ENCODE assay signal across 10 cellular contexts in genomic region chr3:169744332-169745054, GRCh38. TPM values are rescaled to one million over a fixed set of nuclear protein-coding genes. Genes with fewer than 3 reads are reported as not detected.
A peak's percentile ranks its signal among the peaks of the same experiment; 100 is the strongest.
DNase-seq lines count a peak whose midpoint lies in the region; ATAC-seq and TF ChIP-seq lines count a peak whose summit lies in the region.
"Had no signal": no experiment of that assay in that cellular context is flagged by ENCODE, and none has a peak within 500 bp of the region (broad histone marks: within the 10 kb centered on the region; RNA-seq: fewer than 3 reads in every experiment).

No MANE protein-coding gene starts in this region.

- no peak overlapping the region for H3K9ac ChIP-seq in endodermal cell (ENCODE audit: extremely low read depth, low read length, poor library complexity, severe bottlenecking)

- H3K4me1 ChIP-seq in endodermal cell (ENCODE audit: control insufficient read depth, insufficient read depth, low read length), result no peaks in the 10 kb centered on the region
- H3K4me1 ChIP-seq in gastrocnemius medialis, result no peaks in the 10 kb centered on the region

- H3K4me3 ChIP-seq in endodermal cell (ENCODE audit: low read length) (no peak overlapping the region), gastrocnemius medialis (no peak overlapping the region)
- H3K4me3 ChIP-seq: SK-N-MC had no signal

- H3K9me3 Mint-ChIP-seq in endodermal cell, result no peaks in the 10 kb centered on the region
- H3K9me3 Mint-ChIP-seq in stimulated activated effector memory CD8-positive, alpha-beta T cell treated with anti-CD3 and anti-CD28 coated beads, Interleukin-12 subunit alpha, Interleukin-12 subunit beta, amount 100 ng/mL, for 72 hours, result no peaks in the 10 kb centered on the region
- H3K9me3 Mint-ChIP-seq: central memory CD8-positive, alpha-beta T cell had no signal

- H3K27me3 Mint-ChIP-seq in endodermal cell (ENCODE audit: insufficient read depth), result peaks cover 4% of the 10 kb centered on the region

- no peak for TF ChIP-seq POLR2A in gastrocnemius medialis (IDR thresholded peaks at IDR 0.05)

- H3K9me3 ChIP-seq in endodermal cell (ENCODE audit: control insufficient read depth, low read length) (no peaks in the 10 kb centered on the region), gastrocnemius medialis (no peaks in the 10 kb centered on the region)

- no peaks in the 10 kb centered on the region for H3K36me3 ChIP-seq in endodermal cell (ENCODE audit: control insufficient read depth, insufficient read depth, low read length)
- no peaks in the 10 kb centered on the region for H3K36me3 ChIP-seq in gastrocnemius medialis

- H3K36me3 Mint-ChIP-seq in endodermal cell (ENCODE audit: low read depth), result no peaks in the 10 kb centered on the region
- no peaks in the 10 kb centered on the region for H3K36me3 Mint-ChIP-seq in stimulated activated effector memory CD8-positive, alpha-beta T cell treated with anti-CD3 and anti-CD28 coated beads, Interleukin-12 subunit alpha, Interleukin-12 subunit beta, amount 100 ng/mL, for 72 hours

- no peak overlapping the region for H3K4me3 Mint-ChIP-seq in endodermal cell
- H3K4me3 Mint-ChIP-seq in stimulated activated effector memory CD8-positive, alpha-beta T cell treated with anti-CD3 and anti-CD28 coated beads, Interleukin-12 subunit alpha, Interleukin-12 subunit beta, amount 100 ng/mL, for 72 hours, result no peak overlapping the region
- H3K4me3 Mint-ChIP-seq: central memory CD8-positive, alpha-beta T cell had no signal

- in situ Hi-C loops in gastrocnemius medialis (cut with MboI; ENCODE audit: low sequenced_read_pairs in 4 of 4), result loop anchor here in 2 of 4 donors (10.0 to 25.0 kb wide), 2 partner anchors 600 to 882 kb away; no protein-coding TSS in a partner anchor

- intact Hi-C loops in gastrocnemius medialis (cut with DNase I; ENCODE audit: low total_unique reads), result loop anchor here (10.0 kb wide), 2 partner anchors 590 to 700 kb away; no protein-coding TSS in a partner anchor

- H3K27ac Mint-ChIP-seq in endodermal cell, result no peak overlapping the region
- no peak overlapping the region for H3K27ac Mint-ChIP-seq in stimulated activated effector memory CD8-positive, alpha-beta T cell treated with anti-CD3 and anti-CD28 coated beads, Interleukin-12 subunit alpha, Interleukin-12 subunit beta, amount 100 ng/mL, for 72 hours

- no peaks in the 10 kb centered on the region for H3K27me3 ChIP-seq in endodermal cell (ENCODE audit: control insufficient read depth, insufficient read depth, low read length, poor library complexity, severe bottlenecking)
- peaks cover 0 to 6% (median 0%) of the 10 kb centered on the region in 3 donors for H3K27me3 ChIP-seq in gastrocnemius medialis

- no CpG with 5 or more reads among the region's 1 CpG for WGBS in endodermal cell (ENCODE audit: insufficient coverage in 1 of 2, insufficient read length in 1 of 2), 2 experiments

- ATAC-seq in gastrocnemius medialis (peak in 1 of 2 donors; percentile 56), GM21367 (IDR thresholded peaks at IDR 0.05; ENCODE audit: unreplicated experiment) (no peak)
- ATAC-seq in stimulated activated effector memory CD8-positive, alpha-beta T cell treated with anti-CD3 and anti-CD28 coated beads, Interleukin-12 subunit alpha, Interleukin-12 subunit beta, amount 100 ng/mL, for 72 hours, result no peak

- H3K27ac ChIP-seq in endodermal cell (ENCODE audit: low read depth, low read length) (no peak overlapping the region), gastrocnemius medialis (no peak overlapping the region)
- H3K27ac ChIP-seq: SK-N-MC had no signal

- H3K4me1 Mint-ChIP-seq in endodermal cell, result no peaks in the 10 kb centered on the region
- peaks cover 7% of the 10 kb centered on the region for H3K4me1 Mint-ChIP-seq in stimulated activated effector memory CD8-positive, alpha-beta T cell treated with anti-CD3 and anti-CD28 coated beads, Interleukin-12 subunit alpha, Interleukin-12 subunit beta, amount 100 ng/mL, for 72 hours
- H3K4me1 Mint-ChIP-seq: central memory CD8-positive, alpha-beta T cell had no signal

- peak; percentile 70 for TF ChIP-seq CTCF in endodermal cell (conservative IDR thresholded peaks at IDR 0.05)
- TF ChIP-seq CTCF in gastrocnemius medialis (IDR thresholded peaks at IDR 0.05 in 4 of 5, conservative IDR thresholded peaks at IDR 0.05 in 1 of 5), result peak in 3 of 5 experiments; percentile 26 to 64 (median 50)

- DNase-seq in NCI-H1436 (lab: John Stamatoyannopoulos, UW) (peak; percentile 42), NCI-H1436 treated with DMSO at 0.1 percent for 48 hours (lab: John Stamatoyannopoulos, UW) (no peak), NCI-H82 treated with DMSO at 0.1 percent for 48 hours (lab: John Stamatoyannopoulos, UW; ENCODE audit: unreplicated experiment) (peak; percentile 16), endodermal cell (no peak), gastrocnemius medialis (no peak), NCI-H524 treated with DMSO at 0.1 percent for 48 hours (lab: John Stamatoyannopoulos, UW) (no peak)
- DNase-seq in stimulated activated effector memory CD8-positive, alpha-beta T cell treated with anti-CD3 and anti-CD28 coated beads, Interleukin-12 subunit alpha, Interleukin-12 subunit beta, amount 100 ng/mL, for 72 hours (ENCODE audit: low spot score in 2 of 2), result no peak

RNA-seq across cellular contexts. Expression of gene TERC, which starts 20.4 kb away (rescaled TPM):
- total RNA-seq in endodermal cell, result 10 to 100 TPM in 1 of 2 donors, 1 to 10 TPM in 1; 9.4 to 11.1 TPM
- 5.2 TPM for polyA plus RNA-seq in endodermal cell (2013, experiment 1 of 2)
- polyA plus RNA-seq in endodermal cell (2013, experiment 2 of 2), result 8.3 TPM
- total RNA-seq in gastrocnemius medialis, result 100 to 1,000 TPM in 1 of 4 donors, 10 to 100 TPM in 3; 12.0 to 143 (median 24.0) TPM

RNA-seq across cellular contexts. Expression of gene ACTRT3, which starts 24.9 kb away (rescaled TPM):
- 1 to 10 TPM in 1 of 2 donors, under 1 TPM in 1; 0.82 to 2.5 TPM for total RNA-seq in endodermal cell
- polyA plus RNA-seq in endodermal cell (2013, experiment 1 of 2), result 0.18 TPM
- polyA plus RNA-seq in endodermal cell (2013, experiment 2 of 2), result 0.25 TPM
- total RNA-seq in gastrocnemius medialis, result 1 to 10 TPM in 1 of 4 donors, under 1 TPM in 3; 0.38 to 5.8 (median 0.92) TPM

RNA-seq across cellular contexts. Expression of gene MYNN, which starts 28.7 kb away (rescaled TPM):
- 10 to 100 TPM; 13.3 to 14.1 TPM for total RNA-seq in endodermal cell
- polyA plus RNA-seq in endodermal cell (2013, experiment 1 of 2), result 18.5 TPM
- polyA plus RNA-seq in endodermal cell (2013, experiment 2 of 2), result 17.8 TPM
- total RNA-seq in gastrocnemius medialis, result 10 to 100 TPM; 12.0 to 20.2 (median 14.7) TPM

Comparison
In these comparisons a context has a peak if more than half of its experiments do, and no peak if none do; other contexts are left out.
1. DNase-seq: peak in NCI-H1436 (single experiment) and NCI-H82 treated with DMSO at 0.1 percent for 48 hours (single experiment); none in NCI-H1436 treated with DMSO at 0.1 percent for 48 hours (single experiment), endodermal cell (single experiment), gastrocnemius medialis (0 of 2), NCI-H524 treated with DMSO at 0.1 percent for 48 hours (single experiment) and stimulated activated effector memory CD8-positive, alpha-beta T cell treated with anti-CD3 and anti-CD28 coated beads, Interleukin-12 subunit alpha, Interleukin-12 subunit beta, amount 100 ng/mL, for 72 hours (0 of 2).